ENCODE assay signal across 8 cellular contexts in genomic region chr14:34496679-34497513, GRCh38. TPM values are rescaled to one million over a fixed set of nuclear protein-coding genes. Genes with fewer than 3 reads are reported as not detected.
DNase-seq lines count a peak whose midpoint lies in the region; ATAC-seq and TF ChIP-seq lines count a peak whose summit lies in the region.

No MANE protein-coding gene starts in this region.

- peak overlapping the region; percentile 67 for H3K14ac ChIP-seq in IMR-90 (replicated peaks; ENCODE audit: low read depth, low read length)

- peak overlapping the region; percentile 14 for H2AK5ac ChIP-seq in IMR-90 (ENCODE audit: low read depth, low read length)

- H3K36me3 ChIP-seq in IMR-90 (ENCODE audit: control insufficient read depth, insufficient read depth, low read length): no peaks in the 10 kb centered on the region
- H3K36me3 ChIP-seq in skeletal muscle satellite cell (ENCODE audit: insufficient read depth, low read length): no peaks in the 10 kb centered on the region

- no peaks in the 10 kb centered on the region for H3K9me3 Mint-ChIP-seq in MCF 10A (ENCODE audit: unreplicated experiment)
- H3K9me3 Mint-ChIP-seq in activated T-cell treated with anti-CD3 and anti-CD28 coated beads, Interleukin-2, amount 50 U/mL, for 24 hours: no peaks in the 10 kb centered on the region

- H2BK5ac ChIP-seq in IMR-90 (ENCODE audit: low read depth, low read length, poor library complexity, severe bottlenecking): peak overlapping the region; percentile 94

- CTCF ChIA-PET in IMR-90 (lab: Yijun Ruan, JAX): interaction anchor here (0.7 to 0.9 kb wide), 3 partner anchors 41 to 1767 kb away, joined by 3 to 4 read pairs (median 3); no protein-coding TSS in a partner anchor
- CTCF ChIA-PET in MCF 10A (lab: Yijun Ruan, JAX): interaction anchor here (0.6 to 7.5 kb wide), 16 partner anchors 10 to 654 kb away, joined by 3 to 102 read pairs (median 4); no protein-coding TSS in a partner anchor

- peak overlapping the region; percentile 90 for H3K4ac ChIP-seq in IMR-90 (ENCODE audit: low read depth, low read length)

- H3K4me1 Mint-ChIP-seq in MCF 10A (ENCODE audit: insufficient read depth, unreplicated experiment): peaks cover 18% of the 10 kb centered on the region
- H3K4me1 Mint-ChIP-seq in activated T-cell treated with anti-CD3 and anti-CD28 coated beads, Interleukin-2, amount 50 U/mL, for 24 hours (ENCODE audit: low read depth): no peaks in the 10 kb centered on the region

- H4K8ac ChIP-seq in IMR-90 (ENCODE audit: low read depth in 2 of 2, low read length in 2 of 2): peak overlapping the region; percentile 53 to 91

- H3K9me3 ChIP-seq in IMR-90 (ENCODE audit: control insufficient read depth, insufficient read depth, low read length) (no peaks in the 10 kb centered on the region), skeletal muscle satellite cell (replicated peaks; ENCODE audit: low read length) (no peaks in the 10 kb centered on the region)

- H3K9ac ChIP-seq in IMR-90 (ENCODE audit: low read depth, low read length) (peak overlapping the region; percentile 16; the same call in 1 of the 2 replicates), skeletal muscle satellite cell (ENCODE audit: low read depth, low read length) (peak overlapping the region; percentile 75)

- H2BK120ac ChIP-seq in IMR-90 (ENCODE audit: low read depth, low read length): peak overlapping the region; percentile 95

- H3K4me3 Mint-ChIP-seq in MCF 10A (ENCODE audit: unreplicated experiment): peak overlapping the region; percentile 26
- no peak overlapping the region for H3K4me3 Mint-ChIP-seq in activated T-cell treated with anti-CD3 and anti-CD28 coated beads, Interleukin-2, amount 50 U/mL, for 24 hours

- TF ChIP-seq POLR2A in IMR-90 (IDR thresholded peaks at IDR 0.05; ENCODE audit: low read depth, low read length): peak; percentile 91

- no peak overlapping the region for H3K4me3 ChIP-seq in IMR-90 (ENCODE audit: insufficient read depth, low read depth, low read length)
- H3K4me3 ChIP-seq in skeletal muscle satellite cell (ENCODE audit: low read length): peak overlapping the region; percentile 26

- no peaks in the 10 kb centered on the region for H3K36me3 Mint-ChIP-seq in MCF 10A (ENCODE audit: insufficient read depth, unreplicated experiment)
- H3K36me3 Mint-ChIP-seq in activated T-cell treated with anti-CD3 and anti-CD28 coated beads, Interleukin-2, amount 50 U/mL, for 24 hours (ENCODE audit: low read depth): no peaks in the 10 kb centered on the region

- in situ Hi-C loops in IMR-90 (cut with MboI; ENCODE audit: low sequenced_read_pairs): loop anchor here (5.0 kb wide), 1 partner anchor 35 kb away; the partner anchor contains the start of gene SPTSSA

- H3K79me1 ChIP-seq in IMR-90 (ENCODE audit: low read depth in 1 of 2, low read length in 2 of 2): no peaks in the 10 kb centered on the region

- peak overlapping the region; percentile 77 for H3K56ac ChIP-seq in IMR-90 (ENCODE audit: extremely low read depth, insufficient read depth, low read length)

- peak overlapping the region; percentile 85 for H4K91ac ChIP-seq in IMR-90 (ENCODE audit: insufficient read depth, low read depth, low read length)

- no peaks in the 10 kb centered on the region for H4K20me1 ChIP-seq in IMR-90 (ENCODE audit: insufficient read depth, low read length)

- peak overlapping the region; percentile 98 for H4K5ac ChIP-seq in IMR-90 (ENCODE audit: low read depth, low read length)

- dilution Hi-C loops in IMR-90 (cut with HindIII; ENCODE audit: low sequenced_read_pairs, unreplicated experiment): no loop called here

- H3K27me3 ChIP-seq in IMR-90 (ENCODE audit: control insufficient read depth, insufficient read depth, low read length): no peaks in the 10 kb centered on the region
- H3K27me3 ChIP-seq in skeletal muscle satellite cell (ENCODE audit: control insufficient read depth, insufficient read depth, low read length): no peaks in the 10 kb centered on the region

- H3K27ac ChIP-seq in IMR-90 (ENCODE audit: insufficient read depth, low read length): peak overlapping the region; percentile 98

- H3K9me1 ChIP-seq in IMR-90 (ENCODE audit: insufficient read depth, low read length): peaks cover 3% of the 10 kb centered on the region; the same call in 1 of the 2 replicates

- POLR2A ChIA-PET in IMR-90 (lab: Charles Lee; ENCODE audit: unreplicated experiment): no interaction called here
- POLR2A ChIA-PET in MCF 10A (lab: Yijun Ruan, JAX): interaction anchor here (0.7 to 5.7 kb wide), 24 partner anchors 15 to 378 kb away, joined by 3 to 76 read pairs (median 4); partner anchors contain the start of genes BAZ1A, EAPP and SPTSSA

- H3K27me3 Mint-ChIP-seq in MCF 10A (ENCODE audit: insufficient read depth, unreplicated experiment): no peaks in the 10 kb centered on the region
- H3K27me3 Mint-ChIP-seq in activated T-cell treated with anti-CD3 and anti-CD28 coated beads, Interleukin-2, amount 50 U/mL, for 24 hours: no peaks in the 10 kb centered on the region

- peak; percentile 96 for ATAC-seq in IMR-90 (ENCODE audit: low read depth)

- peak overlapping the region; percentile 67 for H3K4me2 ChIP-seq in IMR-90 (ENCODE audit: low read depth, low read length)
- peak overlapping the region; percentile 69 for H3K4me2 ChIP-seq in skeletal muscle satellite cell (ENCODE audit: low read length)

- BruUV-seq in IMR-90 (replicated peaks; lab: Mats Ljungman, UMichigan) (no TSS peak), MCF 10A (replicated peaks; lab: Mats Ljungman, UMichigan) (no TSS peak)

- H2BK15ac ChIP-seq in IMR-90 (ENCODE audit: low read depth, low read length): peak overlapping the region; percentile 69; the same call in 2 of the 3 replicates

- 0% methylated on average over 5 of the region's 14 CpGs; no CpG with 5 or more reads in 1 of the 2 experiments for WGBS in IMR-90 (ENCODE audit: extremely low coverage in 2 of 2, insufficient read length in 1 of 2), 2 experiments

- peak overlapping the region; percentile 88 for H3K23ac ChIP-seq in IMR-90 (ENCODE audit: low read depth, low read length)

- peaks cover 12% of the 10 kb centered on the region for H3K4me1 ChIP-seq in IMR-90 (ENCODE audit: control insufficient read depth, insufficient read depth, low read length)
- H3K4me1 ChIP-seq in skeletal muscle satellite cell (ENCODE audit: control insufficient read depth, insufficient read depth, low read length): peaks cover 22% of the 10 kb centered on the region

- TF ChIP-seq CTCF in IMR-90 (conservative IDR thresholded peaks at IDR 0.05; ENCODE audit: low read depth, low read length) (peak; percentile 38), MCF 10A (IDR thresholded peaks at IDR 0.05; ENCODE audit: unreplicated experiment) (no peak)

- peak overlapping the region; percentile 74 for H2AK9ac ChIP-seq in IMR-90 (replicated peaks; ENCODE audit: low read depth, low read length, poor library complexity)

- H2AFZ ChIP-seq in IMR-90 (replicated peaks; ENCODE audit: low read length, poor library complexity): peak overlapping the region; percentile 92

- intact Hi-C loops in IMR-90 (cut with micrococcal nuclease) (loop anchor here (1.0 to 10.0 kb wide), 3 partner anchors 35 to 132 kb away; partner anchors contain the start of genes EAPP and SPTSSA), MCF 10A (cut with micrococcal nuclease) (loop anchor here (5.0 to 10.0 kb wide), 2 partner anchors 35 to 132 kb away; partner anchors contain the start of gene SPTSSA)

- peak overlapping the region; percentile 97 for H3K27ac Mint-ChIP-seq in MCF 10A (ENCODE audit: low read depth, unreplicated experiment)
- H3K27ac Mint-ChIP-seq in activated T-cell treated with anti-CD3 and anti-CD28 coated beads, Interleukin-2, amount 50 U/mL, for 24 hours: no peak overlapping the region

- peak; percentile 49 for TF ChIP-seq RAD21 in IMR-90 (IDR thresholded peaks at IDR 0.05; ENCODE audit: low read length)

- H2BK20ac ChIP-seq in IMR-90 (ENCODE audit: low read depth, low read length): peak overlapping the region; percentile 90

- H3K18ac ChIP-seq in IMR-90 (ENCODE audit: low read depth, low read length): peak overlapping the region; percentile 66

- peak; percentile 100 for DNase-seq in IMR-90
- DNase-seq in MCF 10A (ENCODE audit: unreplicated experiment): peak; percentile 99
- DNase-seq in iPS-NIHi11 (ENCODE audit: low spot score): peak; percentile 52
- DNase-seq in activated T-cell treated with anti-CD3 and anti-CD28 coated beads, Interleukin-2, amount 50 U/mL, for 24 hours: no peak
- DNase-seq in cerebellum (ENCODE audit: low spot score): no peak
- DNase-seq in cortex of kidney (lab: John Stamatoyannopoulos, UW): no peak
- no peak for DNase-seq in activated T-cell treated with anti-CD3 and anti-CD28 coated beads, Interleukin-2, amount 50 U/mL, for 1 hour

TF ChIP-seq in IMR-90, 13 proteins besides CTCF, POLR2A, EP300 and RAD21 (continues in another document):
- 0 out of 2 replicates have a peak, but pooled peaks have one; percentile 32 for TF ChIP-seq MXI1 (IDR thresholded peaks at IDR 0.05; ENCODE audit: borderline replicate concordance, low read depth, low read length)
- no peak for TF ChIP-seq NFE2L2 (IDR thresholded peaks at IDR 0.05; ENCODE audit: low read depth, low read length)
- peak; percentile 69; the same call in 1 of the 2 replicates for TF ChIP-seq BHLHE40 (IDR thresholded peaks at IDR 0.05; ENCODE audit: low read depth, low read length)
- peak; percentile 73 for TF ChIP-seq RCOR1 (IDR thresholded peaks at IDR 0.05; ENCODE audit: insufficient replicate concordance, low read length)
- TF ChIP-seq ELK1 (IDR thresholded peaks at IDR 0.05; ENCODE audit: borderline replicate concordance, low read depth, low read length): no peak

RNA-seq across cellular contexts. Expression of gene SPTSSA, which starts 34.9 kb away (rescaled TPM):
- total RNA-seq in IMR-90 (2012; rRNA removed) (10.8 and 21.7 TPM in 2 replicates), MCF 10A (2022) (28.2 and 30.5 TPM in 2 replicates), cerebellum (12.0 TPM)
- 23.5 and 26.2 TPM in 2 replicates for polyA plus RNA-seq in IMR-90 (2012; rRNA removed)
- 22.6 and 25.0 TPM in 2 replicates for polyA plus RNA-seq in IMR-90 (2012; cell fraction: cytosol; rRNA removed)
- polyA plus RNA-seq in IMR-90 (2012; cell fraction: nucleus; rRNA removed; ENCODE audit: low replicate concordance): 5.9 and 8.7 TPM in 2 replicates
- 14.7 and 15.5 TPM in 2 replicates for total RNA-seq in skeletal muscle satellite cell (2012; rRNA removed)

RNA-seq across cellular contexts. Expression of gene EAPP, which starts 42.6 kb away (rescaled TPM):
- total RNA-seq in IMR-90 (2012; rRNA removed): 32.3 and 53.6 TPM in 2 replicates
- polyA plus RNA-seq in IMR-90 (2012; rRNA removed): 23.6 and 29.9 TPM in 2 replicates
- polyA plus RNA-seq in IMR-90 (2012; cell fraction: cytosol; rRNA removed): 4.7 and 5.3 TPM in 2 replicates
- polyA plus RNA-seq in IMR-90 (2012; cell fraction: nucleus; rRNA removed; ENCODE audit: low replicate concordance): 2.0 and 11.7 TPM in 2 replicates
- total RNA-seq in MCF 10A (2022): 31.5 and 38.9 TPM in 2 replicates
- total RNA-seq in skeletal muscle satellite cell (2012; rRNA removed): 32.2 and 32.3 TPM in 2 replicates
- 38.4 TPM for total RNA-seq in cerebellum

Comparison
In these comparisons a context has a peak if more than half of its experiments do, and no peak if none do; other contexts are left out.
1. DNase-seq: peak in IMR-90 (single experiment), MCF 10A (single experiment) and iPS-NIHi11 (single experiment); none in activated T-cell treated with anti-CD3 and anti-CD28 coated beads, Interleukin-2, amount 50 U/mL, for 24 hours (single experiment), cerebellum (single experiment), cortex of kidney (single experiment) and activated T-cell treated with anti-CD3 and anti-CD28 coated beads, Interleukin-2, amount 50 U/mL, for 1 hour (single experiment).